ENCODE assay signal across 17 cellular contexts in genomic region chr3:149278911-149279310, GRCh38. TPM values are rescaled to one million over a fixed set of nuclear protein-coding genes. Genes with fewer than 3 reads are reported as not detected.
A peak's percentile ranks its signal among the peaks of the same experiment; 100 is the strongest.
DNase-seq lines count a peak whose midpoint lies in the region; ATAC-seq and TF ChIP-seq lines count a peak whose summit lies in the region.
"Had no signal": no experiment of that assay in that cellular context is flagged by ENCODE, and none has a peak within 500 bp of the region (broad histone marks: within the 10 kb centered on the region; RNA-seq: fewer than 3 reads in every experiment).

No MANE protein-coding gene starts in this region.

- H3K27ac ChIP-seq in 22Rv1: peak overlapping the region; percentile 92
- no peak overlapping the region for H3K27ac ChIP-seq in IMR-90 (ENCODE audit: insufficient read depth, low read length)
- no peak overlapping the region for H3K27ac ChIP-seq in body of pancreas
- H3K27ac ChIP-seq: HL-60 had no signal

- H3K4me1 ChIP-seq in IMR-90 (ENCODE audit: control insufficient read depth, insufficient read depth, low read length): peaks cover 4% of the 10 kb centered on the region; the same call in 1 of the 2 replicates
- H3K4me1 ChIP-seq in body of pancreas: peaks cover 37% of the 10 kb centered on the region

- H3K56ac ChIP-seq in IMR-90 (ENCODE audit: extremely low read depth, insufficient read depth, low read length): no peak overlapping the region

- H2BK120ac ChIP-seq in IMR-90 (ENCODE audit: low read depth, low read length): peak overlapping the region; percentile 47; the same call in 1 of the 2 replicates

- H4K91ac ChIP-seq in IMR-90 (ENCODE audit: insufficient read depth, low read depth, low read length): 0 out of 2 replicates have a peak overlapping the region, but pooled peaks have one; percentile 23

- dilution Hi-C loops in IMR-90 (cut with HindIII; ENCODE audit: low sequenced_read_pairs, unreplicated experiment): no loop called here

- peak overlapping the region; percentile 61 for H2AFZ ChIP-seq in IMR-90 (replicated peaks; ENCODE audit: low read length, poor library complexity)

- H3K14ac ChIP-seq in IMR-90 (replicated peaks; ENCODE audit: low read depth, low read length): peak overlapping the region; percentile 10; the same call in 1 of the 2 replicates

- ATAC-seq in IMR-90 (ENCODE audit: low read depth) (no peak; the same call in 1 of the 2 replicates), body of pancreas (peak; percentile 48), T-cell (replicated peaks in 1 of 4) (no peak)

- no TSS peak for BruUV-seq in IMR-90 (replicated peaks; lab: Mats Ljungman, UMichigan)

- POLR2A ChIA-PET in IMR-90 (lab: Charles Lee; ENCODE audit: unreplicated experiment) (no interaction called here), T-cell (lab: Charles Lee) (no interaction called here)

- H4K5ac ChIP-seq in IMR-90 (ENCODE audit: low read depth, low read length): no peak overlapping the region

- no peak overlapping the region for H2AK5ac ChIP-seq in IMR-90 (ENCODE audit: low read depth, low read length)

- no peak for TF ChIP-seq POLR2A in IMR-90 (IDR thresholded peaks at IDR 0.05; ENCODE audit: low read depth, low read length)
- no peak for TF ChIP-seq POLR2A in body of pancreas (IDR thresholded peaks at IDR 0.05)

- CTCF ChIA-PET in IMR-90 (lab: Yijun Ruan, JAX): interaction anchor here (0.6 to 1.7 kb wide), 3 partner anchors 67 to 149 kb away, joined by 3 to 4 read pairs (median 4); no protein-coding TSS in a partner anchor
- CTCF ChIA-PET in T-cell (lab: Charles Lee): interaction anchor here (1.5 to 4.8 kb wide), 2 partner anchors 159 kb away, joined by 12 to 23 read pairs; no protein-coding TSS in a partner anchor

- H3K36me3 Mint-ChIP-seq in nephron progenitor cell (ENCODE audit: low read depth) (no peaks in the 10 kb centered on the region), T-cell (no peaks in the 10 kb centered on the region)
- H3K36me3 Mint-ChIP-seq in activated naive CD8-positive, alpha-beta T cell treated with anti-CD3 and anti-CD28 coated beads for 36 hours: no peaks in the 10 kb centered on the region

- H3K4me1 Mint-ChIP-seq in nephron progenitor cell (peaks cover 44% of the 10 kb centered on the region), T-cell (peaks cover 14 to 19% (median 15%) of the 10 kb centered on the region in 3 donors)
- peaks cover 13% of the 10 kb centered on the region for H3K4me1 Mint-ChIP-seq in activated naive CD8-positive, alpha-beta T cell treated with anti-CD3 and anti-CD28 coated beads for 36 hours

- no peak overlapping the region for H3K9ac ChIP-seq in IMR-90 (ENCODE audit: low read depth, low read length)

- H3K9me3 ChIP-seq in IMR-90 (ENCODE audit: control insufficient read depth, insufficient read depth, low read length) (no peaks in the 10 kb centered on the region), body of pancreas (no peaks in the 10 kb centered on the region)

- TF ChIP-seq RAD21 in IMR-90 (IDR thresholded peaks at IDR 0.05; ENCODE audit: low read length): no peak

- no peak overlapping the region for H3K4me2 ChIP-seq in IMR-90 (ENCODE audit: low read depth, low read length)

- H2AK9ac ChIP-seq in IMR-90 (replicated peaks; ENCODE audit: low read depth, low read length, poor library complexity): no peak overlapping the region

- in situ Hi-C loops in IMR-90 (cut with MboI; ENCODE audit: low sequenced_read_pairs): loop anchor here (5.0 kb wide), 1 partner anchor 203 kb away; no protein-coding TSS in a partner anchor

- no peaks in the 10 kb centered on the region for H3K79me1 ChIP-seq in IMR-90 (ENCODE audit: low read depth in 1 of 2, low read length in 2 of 2)

- H3K9me1 ChIP-seq in IMR-90 (ENCODE audit: insufficient read depth, low read length): peaks cover 3% of the 10 kb centered on the region; the same call in 1 of the 2 replicates

- intact Hi-C loops in IMR-90 (cut with micrococcal nuclease) (no loop called here), body of pancreas (cut with DNase I) (no loop called here)

- no peak overlapping the region for H3K4me3 Mint-ChIP-seq in nephron progenitor cell
- H3K4me3 Mint-ChIP-seq in T-cell: no peak overlapping the region
- no peak overlapping the region for H3K4me3 Mint-ChIP-seq in activated naive CD8-positive, alpha-beta T cell treated with anti-CD3 and anti-CD28 coated beads for 36 hours

- H3K4ac ChIP-seq in IMR-90 (ENCODE audit: low read depth, low read length): peak overlapping the region; percentile 60

- H3K9me3 Mint-ChIP-seq in nephron progenitor cell: peaks cover 4% of the 10 kb centered on the region
- no peaks in the 10 kb centered on the region for H3K9me3 Mint-ChIP-seq in T-cell
- no peaks in the 10 kb centered on the region for H3K9me3 Mint-ChIP-seq in activated naive CD8-positive, alpha-beta T cell treated with anti-CD3 and anti-CD28 coated beads for 36 hours

- WGBS in IMR-90 (ENCODE audit: extremely low coverage in 2 of 2, insufficient read length in 1 of 2), 2 experiments: no CpG with 5 or more reads among the region's 2 CpGs
- WGBS in body of pancreas, 2 donors: 34% methylated on average over 2 of the region's 2 CpGs

- no peak for DNase-seq in IMR-90
- DNase-seq in body of pancreas: peak in 1 of 4 donors; percentile 17
- no peak for DNase-seq in nephron progenitor cell
- DNase-seq in AML-193 (lab: John Stamatoyannopoulos, UW): no peak
- no peak for DNase-seq in T-cell
- DNase-seq in activated naive CD8-positive, alpha-beta T cell treated with anti-CD3 and anti-CD28 coated beads for 36 hours: no peak
- DNase-seq in activated CD4-positive, alpha-beta T cell treated with anti-CD3 and anti-CD28 coated beads, Interleukin-2, amount 50 U/mL, for 48 hours: no peak
- DNase-seq: GDM1, KBM-7, MM.1S, NCI-H1105, NCI-H2029, NCI-H2171 treated with DMSO at 0.1 percent for 48 hours had no signal

- H2BK5ac ChIP-seq in IMR-90 (ENCODE audit: low read depth, low read length, poor library complexity, severe bottlenecking): no peak overlapping the region

- H3K27me3 Mint-ChIP-seq in nephron progenitor cell (ENCODE audit: low read depth, poor library complexity) (peaks cover 3% of the 10 kb centered on the region), T-cell (no peaks in the 10 kb centered on the region)
- H3K27me3 Mint-ChIP-seq in activated naive CD8-positive, alpha-beta T cell treated with anti-CD3 and anti-CD28 coated beads for 36 hours: no peaks in the 10 kb centered on the region

- peak overlapping the region; percentile 42; the same call in 1 of the 2 replicates for H3K23ac ChIP-seq in IMR-90 (ENCODE audit: low read depth, low read length)

- no peaks in the 10 kb centered on the region for H3K36me3 ChIP-seq in IMR-90 (ENCODE audit: control insufficient read depth, insufficient read depth, low read length)
- no peaks in the 10 kb centered on the region for H3K36me3 ChIP-seq in body of pancreas (replicated peaks in 1 of 2; ENCODE audit: insufficient read depth in 1 of 2, low read depth in 2 of 2)

- H3K27ac Mint-ChIP-seq in nephron progenitor cell (peak overlapping the region; percentile 26), T-cell (peak overlapping the region in 1 of 2 donors; percentile 0)
- no peak overlapping the region for H3K27ac Mint-ChIP-seq in activated naive CD8-positive, alpha-beta T cell treated with anti-CD3 and anti-CD28 coated beads for 36 hours

- H2BK15ac ChIP-seq in IMR-90 (ENCODE audit: low read depth, low read length): peak overlapping the region; percentile 45; the same call in 2 of the 3 replicates

- TF ChIP-seq CTCF in 22Rv1 (IDR thresholded peaks at IDR 0.05) (no peak), IMR-90 (conservative IDR thresholded peaks at IDR 0.05; ENCODE audit: low read depth, low read length) (no peak), body of pancreas (IDR thresholded peaks at IDR 0.05) (no peak), nephron progenitor cell (IDR thresholded peaks at IDR 0.05) (no peak)

- H3K27me3 ChIP-seq in IMR-90 (ENCODE audit: control insufficient read depth, insufficient read depth, low read length): no peaks in the 10 kb centered on the region
- no peaks in the 10 kb centered on the region for H3K27me3 ChIP-seq in body of pancreas

- no peak overlapping the region for H4K8ac ChIP-seq in IMR-90 (ENCODE audit: low read depth in 2 of 2, low read length in 2 of 2)

- no peak overlapping the region for H3K4me3 ChIP-seq in IMR-90 (ENCODE audit: insufficient read depth, low read depth, low read length)
- H3K4me3 ChIP-seq in body of pancreas: no peak overlapping the region

- no peaks in the 10 kb centered on the region for H4K20me1 ChIP-seq in IMR-90 (ENCODE audit: insufficient read depth, low read length)

- no peak overlapping the region; the same call in 1 of the 2 replicates for H3K18ac ChIP-seq in IMR-90 (ENCODE audit: low read depth, low read length)

- peak overlapping the region; percentile 89 for H2BK20ac ChIP-seq in IMR-90 (ENCODE audit: low read depth, low read length)

TF ChIP-seq in IMR-90, 13 proteins besides CTCF, POLR2A, EP300 and RAD21:
- no peak for TF ChIP-seq SMC3 (IDR thresholded peaks at IDR 0.05; ENCODE audit: low read depth, low read length)
- TF ChIP-seq RCOR1 (IDR thresholded peaks at IDR 0.05; ENCODE audit: insufficient replicate concordance, low read length): no peak
- TF ChIP-seq BHLHE40 (IDR thresholded peaks at IDR 0.05; ENCODE audit: low read depth, low read length): peak; percentile 44; the same call in 1 of the 2 replicates
- no peak for TF ChIP-seq FOS (IDR thresholded peaks at IDR 0.05; ENCODE audit: low read depth, low read length)

RNA-seq across cellular contexts. Expression of gene TM4SF18, which starts 54.5 kb away (rescaled TPM):
- under 0.01 TPM in 1 of 2 replicates, not detected in the other for total RNA-seq in IMR-90 (2012; rRNA removed)
- not detected in 2 replicates for polyA plus RNA-seq in IMR-90 (2012; rRNA removed)
- polyA plus RNA-seq in IMR-90 (2012; cell fraction: cytosol; rRNA removed): not detected in 2 replicates
- polyA plus RNA-seq in IMR-90 (2012; cell fraction: nucleus; rRNA removed; ENCODE audit: low replicate concordance): not detected in 2 replicates
- total RNA-seq in body of pancreas: 10 to 100 TPM in 1 of 2 donors, 1 to 10 TPM in 1; 7.9 to 13.2 TPM
- not detected for total RNA-seq in T-cell
- total RNA-seq in activated naive CD8-positive, alpha-beta T cell treated with anti-CD3 and anti-CD28 coated beads for 36 hours: not detected

RNA-seq across cellular contexts. Expression of gene CP, which starts 57.3 kb away (rescaled TPM):
- total RNA-seq in IMR-90 (2012; rRNA removed) (0.28 TPM in 1 of 2 replicates, not detected in the other), body of pancreas (10 to 100 TPM in 1 of 2 donors, 1 to 10 TPM in 1; 5.7 to 11.5 TPM), T-cell (1 to 10 TPM in 1 of 5 donors, under 1 TPM in 2, not detected in 2; 0.69 to 1.9 (median 0.73) TPM)
- polyA plus RNA-seq in IMR-90 (2012; rRNA removed): not detected in 2 replicates
- polyA plus RNA-seq in IMR-90 (2012; cell fraction: cytosol; rRNA removed): not detected in 2 replicates
- polyA plus RNA-seq in IMR-90 (2012; cell fraction: nucleus; rRNA removed; ENCODE audit: low replicate concordance): 0.07 TPM in 1 of 2 replicates, not detected in the other
- total RNA-seq in activated naive CD8-positive, alpha-beta T cell treated with anti-CD3 and anti-CD28 coated beads for 36 hours: not detected
- total RNA-seq: A172, RPMI7951 had no signal
